Comparison of ENCODE assay signal across 32 cellular contexts in genomic region chr17:55326030-55326429, GRCh38.
"Had no signal": no experiment of that assay in that cellular context is flagged by ENCODE, and none has a peak within 500 bp of the region (broad histone marks: within the 10 kb centered on the region; RNA-seq: fewer than 3 reads in every experiment).

No MANE protein-coding gene starts in this region.

- H3K27ac ChIP-seq: KMS-11 had no signal

- H3K36me3 ChIP-seq: MG63 had no signal

- H3K27me3 ChIP-seq: MG63 had no signal

- H3K9me3 ChIP-seq: MG63 had no signal

- DNase-seq: Karpas-422, Kasumi-1, MM.1S, MV-4-11, NCI-H1048, NCI-H1092, NCI-H1092 treated with DMSO at 0.1 percent for 48 hours, NCI-H1105, NCI-H1105 treated with DMSO at 0.1 percent for 48 hours, NCI-H1417, NCI-H1417 treated with DMSO at 0.1 percent for 48 hours, NCI-H1436, NCI-H1436 treated with DMSO at 0.1 percent for 48 hours, NCI-H146, NCI-H1694, NCI-H1694 treated with DMSO at 0.1 percent for 48 hours, NCI-H187, NCI-H187 treated with DMSO at 0.1 percent for 48 hours, NCI-H1930, NCI-H2029, NCI-H2029 treated with DMSO at 0.1 percent for 48 hours, NCI-H2081, NCI-H2081 treated with DMSO at 0.1 percent for 48 hours, NCI-H2107, NCI-H2171, NCI-H2171 treated with DMSO at 0.1 percent for 48 hours, NCI-H2227 treated with DMSO at 0.1 percent for 48 hours, NCI-H226, NCI-H345, NCI-H510A had no signal

- H3K9ac ChIP-seq: KMS-11 had no signal

- H3K4me2 ChIP-seq: KMS-11 had no signal

- H3K4me3 ChIP-seq: MG63 had no signal
